In genomic region chr21:36703626-36704280, GRCh38 we compare ENCODE assay signal across 23 cellular contexts. TPM values are rescaled to one million over a fixed set of nuclear protein-coding genes. Genes with fewer than 3 reads are reported as not detected.
A peak's percentile ranks its signal among the peaks of the same experiment; 100 is the strongest.
DNase-seq lines count a peak whose midpoint lies in the region; ATAC-seq and TF ChIP-seq lines count a peak whose summit lies in the region.
"Had no signal": no experiment of that assay in that cellular context is flagged by ENCODE, and none has a peak within 500 bp of the region (broad histone marks: within the 10 kb centered on the region; RNA-seq: fewer than 3 reads in every experiment).

No MANE protein-coding gene starts in this region.

- peaks cover 16% of the 10 kb centered on the region for H3K4me1 Mint-ChIP-seq in neural crest cell

- H3K79me2 ChIP-seq in PC-9 (ENCODE audit: low read depth), result peaks cover 94% of the 10 kb centered on the region
- no peaks in the 10 kb centered on the region for H3K79me2 ChIP-seq in GM23248 (ENCODE audit: insufficient read depth)

- peak overlapping the region; percentile 97 for H3K4me3 ChIP-seq in A673 (ENCODE audit: low read depth, low read length, poor library complexity, severe bottlenecking)
- H3K4me3 ChIP-seq in PC-9, result no peak overlapping the region
- no peak overlapping the region for H3K4me3 ChIP-seq in GM23248
- H3K4me3 ChIP-seq in MG63, result no peak overlapping the region
- H3K4me3 ChIP-seq: gastroesophageal sphincter, HAP-1, pancreas, right atrium auricular region had no signal

- no peak for DNase-seq in A673 (ENCODE audit: low spot score)
- DNase-seq in PC-9, result no peak
- DNase-seq in epithelial cell of prostate (ENCODE audit: low read depth, low spot score), result no peak
- no peak for DNase-seq in neural crest cell (ENCODE audit: low read depth, low spot score)
- DNase-seq in GM23248, result no peak
- DNase-seq in MG63, result no peak
- DNase-seq in Kasumi-1 (lab: John Stamatoyannopoulos, UW), result no peak
- DNase-seq: activated CD4-positive, CD25-positive, alpha-beta regulatory T cell treated with anti-CD3 and anti-CD28 coated beads, Interleukin-2, amount 50 U/mL, for 72 hours; effector CD4-positive, alpha-beta T cell; EL; mesenchymal stem cell; NCI-H1694 treated with DMSO at 0.1 percent for 48 hours; NCI-H2171 treated with DMSO at 0.1 percent for 48 hours; NCI-H524 treated with DMSO at 0.1 percent for 48 hours; T-helper 9 cell had no signal

- H3K9me3 Mint-ChIP-seq in neural crest cell, result no peaks in the 10 kb centered on the region

- H3K27me3 ChIP-seq in A673 (replicated peaks; ENCODE audit: insufficient read depth, low read depth, low read length, poor library complexity) (peaks cover 6% of the 10 kb centered on the region), PC-9 (ENCODE audit: insufficient read depth, low read depth) (no peaks in the 10 kb centered on the region), GM23248 (replicated peaks; ENCODE audit: insufficient read depth) (peaks cover 94% of the 10 kb centered on the region), MG63 (no peaks in the 10 kb centered on the region)

- H3K9me2 ChIP-seq in PC-9 (ENCODE audit: insufficient read depth) (no peaks in the 10 kb centered on the region), GM23248 (ENCODE audit: insufficient read depth) (no peaks in the 10 kb centered on the region)

- no peak overlapping the region for H3K9ac ChIP-seq in GM23248
- H3K9ac ChIP-seq: KMS-11 had no signal

- peak overlapping the region; percentile 19 for H3K4me3 Mint-ChIP-seq in neural crest cell

- H2AFZ ChIP-seq in PC-9 (no peak overlapping the region), GM23248 (no peak overlapping the region)

- peak overlapping the region; percentile 92 for H3K27ac ChIP-seq in A673 (ENCODE audit: low read depth, low read length, poor library complexity, severe bottlenecking)
- no peak overlapping the region for H3K27ac ChIP-seq in PC-9
- peak overlapping the region; percentile 37 for H3K27ac ChIP-seq in epithelial cell of prostate
- H3K27ac ChIP-seq in GM23248, result no peak overlapping the region
- H3K27ac ChIP-seq: C4-2B, gastroesophageal sphincter, KMS-11, pancreas, right atrium auricular region had no signal

- H3F3A ChIP-seq in PC-9 (ENCODE audit: insufficient read depth, low read depth), result no peaks in the 10 kb centered on the region; the same call in 1 of the 2 replicates
- no peaks in the 10 kb centered on the region for H3F3A ChIP-seq in GM23248 (ENCODE audit: insufficient read depth)

- no peak overlapping the region for H3K27ac Mint-ChIP-seq in neural crest cell (ENCODE audit: unreplicated experiment)

- H3K9me3 ChIP-seq in A673 (ENCODE audit: low read depth, low read length, poor library complexity, severe bottlenecking) (no peaks in the 10 kb centered on the region), PC-9 (ENCODE audit: insufficient read depth, low read depth) (no peaks in the 10 kb centered on the region), GM23248 (ENCODE audit: low read depth) (no peaks in the 10 kb centered on the region), MG63 (no peaks in the 10 kb centered on the region)
- H3K9me3 ChIP-seq: gastroesophageal sphincter, pancreas, right atrium auricular region had no signal

- H3K36me3 ChIP-seq in A673 (ENCODE audit: insufficient read depth, low read length, poor library complexity, severe bottlenecking) (peaks cover 12% of the 10 kb centered on the region), PC-9 (ENCODE audit: low read depth) (no peaks in the 10 kb centered on the region; the same call in 1 of the 2 replicates), GM23248 (ENCODE audit: low read depth) (no peaks in the 10 kb centered on the region), MG63 (peaks cover 18% of the 10 kb centered on the region)
- H3K36me3 ChIP-seq: gastroesophageal sphincter, HAP-1, pancreas, right atrium auricular region had no signal

- peaks cover 23% of the 10 kb centered on the region for H3K4me1 ChIP-seq in A673 (ENCODE audit: insufficient read depth, low read length, poor library complexity, severe bottlenecking)
- H3K4me1 ChIP-seq in PC-9 (replicated peaks; ENCODE audit: insufficient read depth), result 0 out of 2 replicates have a peak, but pooled peaks cover 10% of the 10 kb centered on the region
- no peaks in the 10 kb centered on the region for H3K4me1 ChIP-seq in GM23248 (ENCODE audit: insufficient read depth)
- H3K4me1 ChIP-seq: HAP-1 had no signal

- BruUV-seq in A673 (replicated peaks; lab: Mats Ljungman, UMichigan) (no TSS peak), PC-9 (replicated peaks; lab: Mats Ljungman, UMichigan) (no TSS peak)

- intact Hi-C loops in A673 (cut with micrococcal nuclease; ENCODE audit: unreplicated experiment), result loop anchor here (5.0 kb wide), 1 partner anchor 224 kb away; no protein-coding TSS in a partner anchor
- intact Hi-C loops in PC-9 (cut with micrococcal nuclease; ENCODE audit: unreplicated experiment), result no loop called here

- 8 to 12% methylated on average over 15 of the region's 15 CpGs for WGBS in GM23248 (ENCODE audit: low coverage in 1 of 2, low lambda C conversion rate in 2 of 2, missing lambda C conversion rate in 2 of 2), 2 experiments

- H3K4me2 ChIP-seq in PC-9 (peak overlapping the region; percentile 92), GM23248 (ENCODE audit: unreplicated experiment) (no peak overlapping the region)
- H3K4me2 ChIP-seq: KMS-11 had no signal

- peaks cover 94% of the 10 kb centered on the region for H3K27me3 Mint-ChIP-seq in neural crest cell (ENCODE audit: low read depth)

- CTCF ChIA-PET in A673 (lab: Charles Lee), result no interaction called here
- CTCF ChIA-PET in PC-9 (lab: Charles Lee), result interaction anchor here (0.6 kb wide), 1 partner anchor 176 kb away, joined by 3 read pairs; no protein-coding TSS in a partner anchor

- ATAC-seq in HG03457 (IDR thresholded peaks at IDR 0.05; ENCODE audit: unreplicated experiment), result no peak
- ATAC-seq: gastroesophageal sphincter, pancreas had no signal

- POLR2A ChIA-PET in A673 (lab: Charles Lee; ENCODE audit: low non-redundant PET) (interaction anchor here (0.7 kb wide), 1 partner anchor 23 kb away, joined by 4 read pairs; no protein-coding TSS in a partner anchor), PC-9 (lab: Charles Lee; ENCODE audit: unreplicated experiment) (no interaction called here)

- in situ Hi-C loops in GM23248 (cut with MboI), result no loop called here

- TF ChIP-seq CTCF in A673 (conservative IDR thresholded peaks at IDR 0.05; ENCODE audit: low read depth, low read length) (no peak), PC-9 (conservative IDR thresholded peaks at IDR 0.05) (no peak), neural crest cell (conservative IDR thresholded peaks at IDR 0.05) (no peak)

- no peaks in the 10 kb centered on the region for H3K36me3 Mint-ChIP-seq in neural crest cell (ENCODE audit: low read depth)

- peaks cover 32% of the 10 kb centered on the region for H4K20me1 ChIP-seq in PC-9 (ENCODE audit: insufficient read depth)
- H4K20me1 ChIP-seq in GM23248 (ENCODE audit: insufficient read depth), result no peaks in the 10 kb centered on the region

RNA-seq across cellular contexts. Expression of gene SIM2, which starts 4.8 kb away (rescaled TPM):
- 42.7 and 49.1 TPM in 2 replicates for total RNA-seq in A673 (2021)
- total RNA-seq in PC-9 (2021), result 17.9 and 18.5 TPM in 2 replicates
- total RNA-seq in neural crest cell, result not detected in 2 replicates
- not detected in 2 replicates for total RNA-seq in GM23248 (2014; rRNA removed; shearing (Covaris generic))
- 0.14 TPM in 2 replicates for polyA plus RNA-seq in GM23248 (2016; fragmentation: Nextera tagmentation; extraction: Ambion mirVana)
- 4.4 and 8.0 TPM in 2 replicates for total RNA-seq in MG63 (2014; rRNA removed; shearing (Covaris generic); ENCODE audit: low replicate concordance)
- total RNA-seq: activated CD8-positive, alpha-beta memory T cell treated with anti-CD3 and anti-CD28 coated beads for 36 hours; right atrium auricular region had no signal

Comparison
In these comparisons a context has a peak if more than half of its experiments do, and no peak if none do; other contexts are left out.
1. H3K27ac ChIP-seq: peak in A673 (single experiment) and epithelial cell of prostate (single experiment); none in PC-9 (single experiment) and GM23248 (single experiment).